1 cellular context compared by ENCODE assay signal in genomic region chr1:228118040-228118439, GRCh38.
TF ChIP-seq lines count a peak whose summit lies in the region.

No MANE protein-coding gene starts in this region.

TF ChIP-seq in HEK293, 187 proteins besides CTCF, POLR2A, EP300 and RAD21 (continued from another document):
- TF ChIP-seq TSHZ1 (tag by site-specific recombination; IDR thresholded peaks at IDR 0.05; ENCODE audit: borderline replicate concordance) (0 out of 2 replicates have a peak, but pooled peaks have one; percentile 7), ZNF664 (tag by site-specific recombination; IDR thresholded peaks at IDR 0.05) (no peak), HOXC10 (CRISPR knock-in tag; IDR thresholded peaks at IDR 0.05) (no peak), ZNF561 (tag by site-specific recombination; IDR thresholded peaks at IDR 0.05; ENCODE audit: borderline replicate concordance) (no peak), ZNF677 (tag by site-specific recombination; IDR thresholded peaks at IDR 0.05) (peak; percentile 59; the same call in 1 of the 2 replicates), ZNF280D (tag by site-specific recombination; IDR thresholded peaks at IDR 0.05) (peak; percentile 97), ZNF324 (tag by site-specific recombination; IDR thresholded peaks at IDR 0.05) (no peak)
